Comparison of ENCODE assay signal across 1 cellular context in genomic region chr7:36671432-36671829, GRCh38.
TF ChIP-seq lines count a peak whose summit lies in the region.

No MANE protein-coding gene starts in this region.

TF ChIP-seq in K562, 482 proteins besides CTCF, POLR2A, EP300 and RAD21:
- TF ChIP-seq FOXK1 (CRISPR knock-in tag; IDR thresholded peaks at IDR 0.05; ENCODE audit: borderline replicate concordance) (no peak), PHB2 (IDR thresholded peaks at IDR 0.05; ENCODE audit: low read depth) (no peak), HDGF (IDR thresholded peaks at IDR 0.05) (no peak), MBD1 (CRISPR knock-in tag; IDR thresholded peaks at IDR 0.05) (no peak), ATF2 (CRISPR knock-in tag; IDR thresholded peaks at IDR 0.05) (no peak), ZNF695 (CRISPR knock-in tag; IDR thresholded peaks at IDR 0.05) (no peak), SETDB1 (IDR thresholded peaks at IDR 0.05; ENCODE audit: low read length) (no peak), ARID3A (IDR thresholded peaks at IDR 0.05; ENCODE audit: borderline replicate concordance, low read depth, low read length) (no peak), ZNF354B (CRISPR knock-in tag; IDR thresholded peaks at IDR 0.05) (no peak)
